Comparison of ENCODE assay signal across 1 cellular context in the genomic region with DNA sequence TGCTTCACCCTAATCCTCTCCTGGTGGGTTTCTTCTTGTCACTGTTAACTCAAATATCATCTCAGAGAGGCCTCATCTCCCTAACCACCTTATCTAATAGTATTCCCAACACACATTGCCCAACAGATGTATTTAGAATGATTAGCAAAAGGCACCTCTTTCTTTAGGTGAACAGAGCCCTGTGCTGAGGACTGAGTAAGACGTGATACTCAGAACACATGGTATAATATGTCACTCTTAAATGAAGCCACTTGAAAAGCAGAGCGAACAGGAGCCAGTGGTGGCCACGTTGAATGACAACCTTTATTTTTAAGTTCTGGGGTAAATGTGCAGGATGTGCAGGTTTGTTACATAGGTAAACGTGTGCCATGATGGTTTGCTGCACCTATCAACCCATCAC.
TF ChIP-seq lines count a peak whose summit lies in the region.

No MANE protein-coding gene starts in this region.

TF ChIP-seq in HCT116, 20 proteins besides CTCF, POLR2A, EP300 and RAD21:
- TF ChIP-seq YY1 (IDR thresholded peaks at IDR 0.05; ENCODE audit: extremely low read depth, insufficient replicate concordance, low read depth, low read length), result no peak
- no peak for TF ChIP-seq FOSL1 (IDR thresholded peaks at IDR 0.05; ENCODE audit: low read depth)
- no peak for TF ChIP-seq POLR2AphosphoS5 (IDR thresholded peaks at IDR 0.05; ENCODE audit: low read depth, low read length)
- TF ChIP-seq SP1 (IDR thresholded peaks at IDR 0.05; ENCODE audit: low read depth), result no peak
- TF ChIP-seq MAX (IDR thresholded peaks at IDR 0.05), result no peak
- no peak for TF ChIP-seq ZFX (IDR thresholded peaks at IDR 0.05)
- no peak for TF ChIP-seq ZNF274 (IDR thresholded peaks at IDR 0.05; ENCODE audit: low read depth, low read length)
- TF ChIP-seq SRF (IDR thresholded peaks at IDR 0.05; ENCODE audit: low read depth), result no peak
- TF ChIP-seq JUND (IDR thresholded peaks at IDR 0.05), result no peak
- no peak for TF ChIP-seq REST (IDR thresholded peaks at IDR 0.05; ENCODE audit: low read depth)
